8 cellular contexts compared by ENCODE assay signal in the genomic region with DNA sequence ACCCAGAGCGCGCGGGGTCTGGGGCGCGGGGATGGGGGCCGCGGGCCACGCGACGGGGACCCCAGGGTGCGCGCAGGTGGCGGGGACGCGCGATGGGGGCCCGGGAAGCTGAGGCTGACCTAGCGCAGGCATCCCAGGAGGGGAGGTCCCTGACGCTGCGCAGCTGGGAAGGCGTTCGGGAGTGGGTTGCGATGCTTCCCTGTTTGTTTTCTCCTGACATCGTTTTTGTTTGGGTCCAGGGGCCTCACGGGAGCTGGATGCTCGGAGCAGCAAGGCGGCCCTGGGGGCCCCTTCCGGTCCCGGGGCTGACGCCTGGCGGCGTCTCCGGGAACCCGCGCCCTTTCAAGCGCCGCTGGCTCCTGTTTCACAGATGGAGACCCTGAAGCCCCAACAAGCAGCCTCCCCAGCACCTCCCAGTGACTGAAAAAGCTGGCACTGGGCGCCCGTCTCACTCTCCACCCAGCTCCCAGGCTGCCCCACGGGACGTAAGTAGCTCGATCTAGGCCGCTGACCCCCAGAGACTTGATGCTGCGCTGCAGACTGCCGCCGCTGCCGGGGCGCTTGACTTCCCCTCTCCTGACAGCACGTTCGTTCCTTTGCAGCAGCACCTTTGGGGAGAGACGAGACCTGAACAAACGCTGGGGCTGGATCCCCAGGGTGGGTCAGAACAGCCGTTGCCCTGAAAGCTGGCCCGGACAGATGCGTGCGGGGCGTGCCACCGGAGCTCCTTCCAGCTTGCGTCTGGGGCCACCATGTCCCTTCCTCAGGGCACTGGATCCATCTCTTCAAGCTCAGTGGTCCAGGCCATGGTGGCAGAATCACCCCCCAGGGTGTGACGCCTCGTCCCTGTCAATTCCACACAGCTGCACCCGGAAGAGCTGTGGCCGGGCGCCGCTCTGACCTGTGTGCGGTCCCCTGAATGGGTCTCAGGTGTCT. TPM values are rescaled to one million over a fixed set of nuclear protein-coding genes. Genes with fewer than 3 reads are reported as not detected.
A peak's percentile ranks its signal among the peaks of the same experiment; 100 is the strongest.
DNase-seq lines count a peak whose midpoint lies in the region; ATAC-seq, FAIRE-seq and TF ChIP-seq lines count a peak whose summit lies in the region.

No MANE protein-coding gene starts in this region.

- no peak overlapping the region; the same call in 1 of the 2 replicates for H4K8ac ChIP-seq in H1 (ENCODE audit: extremely low read depth, insufficient read depth, low read length)

- no peak overlapping the region for H2AFZ ChIP-seq in H1 (ENCODE audit: low read length)

- no peak overlapping the region for H2BK12ac ChIP-seq in H1 (ENCODE audit: low read depth, low read length)

- no peak overlapping the region; the same call in 1 of the 2 replicates for H2BK15ac ChIP-seq in H1 (ENCODE audit: low read length)

- H3K56ac ChIP-seq in H1 (replicated peaks; ENCODE audit: insufficient read length, low read depth, low read length) = no peak overlapping the region

- H3K79me2 ChIP-seq in H1 (ENCODE audit: control insufficient read depth in 1 of 2, insufficient read depth in 2 of 2, low read length in 2 of 2) = no peaks in the 10 kb centered on the region

- no peaks in the 10 kb centered on the region for H3K9me3 ChIP-seq in H1 (ENCODE audit: insufficient read depth in 2 of 2, low read depth in 1 of 2, low read length in 1 of 2)
- H3K9me3 ChIP-seq in mononuclear cell (ENCODE audit: low read depth, low read length) = no peaks in the 10 kb centered on the region

- H3K23ac ChIP-seq in H1 (ENCODE audit: insufficient read length) = no peak overlapping the region

- H3K14ac ChIP-seq in H1 (ENCODE audit: insufficient read length) = no peak overlapping the region

- peaks cover 0 to 9% (median 0%) of the 10 kb centered on the region in 4 experiments; a peak in 3 of 8 replicates for H3K36me3 ChIP-seq in H1 (ENCODE audit: control insufficient read depth in 2 of 4, insufficient read depth in 4 of 4, low read length in 3 of 4)

- DNase-seq in NCI-H1436 (lab: John Stamatoyannopoulos, UW) (peak; percentile 35), NCI-H1436 treated with DMSO at 0.1 percent for 48 hours (lab: John Stamatoyannopoulos, UW) (no peak), NCI-H128 (lab: John Stamatoyannopoulos, UW; ENCODE audit: unreplicated experiment) (peak; percentile 18), H1 (ENCODE audit: low read depth in 1 of 2, low spot score in 2 of 2) (peak in 1 of 2 experiments; percentile 77)
- DNase-seq in activated CD4-positive, alpha-beta T cell treated with anti-CD3 and anti-CD28 coated beads, Interleukin-2, amount 50 U/mL, for 48 hours = peak; percentile 50 to 57
- peak; percentile 13 for DNase-seq in stimulated activated CD8-positive, alpha-beta memory T cell treated with anti-CD3 and anti-CD28 coated beads, Interleukin-7, amount 100 ng/mL, for 24 hours (ENCODE audit: low read depth)

- no peak overlapping the region for H2BK5ac ChIP-seq in H1 (ENCODE audit: low read depth, low read length)

- H4K5ac ChIP-seq in H1 (ENCODE audit: insufficient read length, low read depth, low read length) = no peak overlapping the region

- H3K27me3 ChIP-seq in H1 (replicated peaks in 1 of 4; ENCODE audit: control insufficient read depth in 3 of 4, extremely low read depth in 1 of 4, insufficient read depth in 3 of 4, low read length in 3 of 4) (no peaks in the 10 kb centered on the region), mononuclear cell (ENCODE audit: insufficient read depth, low read length) (no peaks in the 10 kb centered on the region)

- no peak overlapping the region for H3K27ac ChIP-seq in H1 (ENCODE audit: low read depth, low read length)

- H3K23me2 ChIP-seq in H1 (ENCODE audit: low read depth, low read length) = peaks cover 4% of the 10 kb centered on the region

- peak; percentile 10 for ATAC-seq in HG02610 (IDR thresholded peaks at IDR 0.05; ENCODE audit: unreplicated experiment)

- 27% methylated on average over 54 of the region's 66 CpGs; no CpG with 5 or more reads in 1 of the 2 experiments for WGBS in H1 (ENCODE audit: extremely low coverage in 1 of 2, insufficient coverage in 1 of 2, insufficient read length in 1 of 2, insufficient replicate concordance in 2 of 2, low coverage in 1 of 2, low lambda C conversion rate in 2 of 2, missing lambda C conversion rate in 1 of 2), 2 experiments

- no peak for FAIRE-seq in H1 (lab: Jason Lieb, UNC)

- TF ChIP-seq CTCF in H1 (IDR thresholded peaks at IDR 0.05; ENCODE audit: control extremely low read depth in 1 of 3, insufficient read depth in 1 of 3, low read depth in 1 of 3, low read length in 3 of 3) = peak in 2 of 3 experiments; percentile 23 to 36; a peak in 3 of 4 replicates

- no peak for TF ChIP-seq EP300 in H1 (IDR thresholded peaks at IDR 0.05; ENCODE audit: borderline replicate concordance in 1 of 2, low read depth in 2 of 2, low read length in 2 of 2)

- peak in 1 of 2 experiments; percentile 33; a peak in 1 of 4 replicates for TF ChIP-seq RAD21 in H1 (IDR thresholded peaks at IDR 0.05 in 1 of 2, conservative IDR thresholded peaks at IDR 0.05 in 1 of 2; ENCODE audit: low read depth in 2 of 2, low read length in 2 of 2)

- no peak overlapping the region for H3K18ac ChIP-seq in H1 (ENCODE audit: extremely low read depth, low read length)

- no peak for TF ChIP-seq POLR2A in H1 (IDR thresholded peaks at IDR 0.05; ENCODE audit: control extremely low read depth in 1 of 2, low read depth in 2 of 2, low read length in 2 of 2)

- H2BK120ac ChIP-seq in H1 (replicated peaks; ENCODE audit: low read depth, low read length) = no peak overlapping the region

- CTCF ChIA-PET in H1 (lab: Charles Lee; ENCODE audit: partially characterized antibody) = interaction anchor here (0.5 to 1.9 kb wide), 11 partner anchors 9 to 1234 kb away, joined by 3 to 10 read pairs (median 3); no protein-coding TSS in a partner anchor

- H3K4me2 ChIP-seq in H1 (ENCODE audit: insufficient read depth in 1 of 2, low read depth in 2 of 2, low read length in 2 of 2) = peak overlapping the region; percentile 56 to 69

- peak overlapping the region; percentile 70 to 85 (median 79) for H3K4me3 ChIP-seq in H1 (ENCODE audit: extremely low read depth in 1 of 4, insufficient read depth in 2 of 4, low read depth in 3 of 4, low read length in 4 of 4)
- H3K4me3 ChIP-seq in mononuclear cell (ENCODE audit: low read length) = peak overlapping the region; percentile 52

- H2AK5ac ChIP-seq in H1 (ENCODE audit: low read depth, low read length) = no peak overlapping the region

- no peaks in the 10 kb centered on the region for H3K79me1 ChIP-seq in H1 (ENCODE audit: low read depth, low read length)

- H4K91ac ChIP-seq in H1 (replicated peaks; ENCODE audit: insufficient read length, low read length) = no peak overlapping the region

- H3K9ac ChIP-seq in H1 (replicated peaks in 1 of 4; ENCODE audit: extremely low read depth in 1 of 4, low read depth in 3 of 4, low read length in 3 of 4) = no peak overlapping the region; a peak in 1 of 7 replicates

- peaks cover 0 to 10% of the 10 kb centered on the region in 2 experiments for H4K20me1 ChIP-seq in H1 (replicated peaks in 1 of 2; ENCODE audit: control insufficient read depth in 1 of 2, insufficient read depth in 2 of 2, low read length in 2 of 2)

- no peak overlapping the region for H3K4ac ChIP-seq in H1 (replicated peaks; ENCODE audit: insufficient read length, low read depth, low read length)

- no peak overlapping the region for H2BK20ac ChIP-seq in H1 (ENCODE audit: low read length)

- POLR2A ChIA-PET in H1 (lab: Charles Lee; ENCODE audit: partially characterized antibody) = interaction anchor here (0.8 to 1.8 kb wide), 5 partner anchors 10 to 137 kb away, joined by 3 to 8 read pairs (median 5); no protein-coding TSS in a partner anchor

- H3K4me1 ChIP-seq in H1 (replicated peaks in 1 of 4; ENCODE audit: control insufficient read depth in 3 of 4, insufficient read depth in 4 of 4, low read length in 3 of 4) (peaks cover 0 to 4% (median 4%) of the 10 kb centered on the region in 4 experiments; a peak in 5 of 7 replicates), mononuclear cell (ENCODE audit: insufficient read depth, low read length) (peaks cover 15% of the 10 kb centered on the region)

TF ChIP-seq in H1, 55 proteins besides CTCF, POLR2A, EP300 and RAD21 (continues in another document):
- TF ChIP-seq MAFK (IDR thresholded peaks at IDR 0.05; ENCODE audit: low read depth, low read length) (no peak), TAF7 (optimal IDR thresholded peaks at IDR 0.05; ENCODE audit: borderline replicate concordance, low read depth, low read length) (no peak), FOSL1 (IDR thresholded peaks at IDR 0.05; ENCODE audit: insufficient read depth, low read depth, low read length) (no peak)

RNA-seq across cellular contexts. Expression of a gene that starts 0.6 kb away (rescaled TPM):
- total RNA-seq in H1 (2021; fragmentation: NEBNext Ultra II Directional; extraction: Animal tissue kit (Norgen Biotek cat#: 25700)) = 17.2 and 20.2 TPM in 2 replicates
- 12.7 and 13.6 TPM in 2 replicates for polyA plus RNA-seq in H1 (2011; rRNA removed)
- 13.0 TPM for polyA plus RNA-seq in H1 (2011; cell fraction: cytosol; rRNA removed)
- 11.0 TPM for polyA plus RNA-seq in H1 (2011; cell fraction: nucleus; rRNA removed)
- 12.5 to 16.9 TPM (median 14.6 TPM) in 4 replicates for polyA plus RNA-seq in H1 (2012, experiment 1 of 2)
- 17.3 TPM for polyA plus RNA-seq in H1 (2012, experiment 2 of 2)
- polyA plus RNA-seq in H1 (2013, experiment 1 of 2) = 11.6 TPM
- 12.4 TPM for polyA plus RNA-seq in H1 (2013, experiment 2 of 2)
- 6.7 and 9.0 TPM in 2 replicates for polyA minus RNA-seq in H1 (2011; rRNA and poly(A)+ RNA removed)
- polyA minus RNA-seq in H1 (2011; cell fraction: cytosol; rRNA and poly(A)+ RNA removed) = 10.8 TPM
- polyA minus RNA-seq in H1 (2011; cell fraction: nucleus; rRNA and poly(A)+ RNA removed) = 7.3 TPM
- total RNA-seq in mononuclear cell = 3.6 TPM

RNA-seq across cellular contexts. Expression of a gene that starts 33.8 kb away (rescaled TPM):
- total RNA-seq in H1 (2021; fragmentation: NEBNext Ultra II Directional; extraction: Animal tissue kit (Norgen Biotek cat#: 25700)) = 34.6 and 37.6 TPM in 2 replicates
- polyA plus RNA-seq in H1 (2011; rRNA removed) = 13.6 and 17.6 TPM in 2 replicates
- polyA plus RNA-seq in H1 (2011; cell fraction: cytosol; rRNA removed) = 20.6 TPM
- polyA plus RNA-seq in H1 (2011; cell fraction: nucleus; rRNA removed) = 40.6 TPM
- 20.5 to 32.6 TPM (median 30.1 TPM) in 4 replicates for polyA plus RNA-seq in H1 (2012, experiment 1 of 2)
- polyA plus RNA-seq in H1 (2012, experiment 2 of 2) = 11.5 TPM
- 15.7 TPM for polyA plus RNA-seq in H1 (2013, experiment 1 of 2)
- polyA plus RNA-seq in H1 (2013, experiment 2 of 2) = 15.9 TPM
- 28.1 and 28.9 TPM in 2 replicates for polyA minus RNA-seq in H1 (2011; rRNA and poly(A)+ RNA removed)
- 19.7 TPM for polyA minus RNA-seq in H1 (2011; cell fraction: cytosol; rRNA and poly(A)+ RNA removed)
- 22.4 TPM for polyA minus RNA-seq in H1 (2011; cell fraction: nucleus; rRNA and poly(A)+ RNA removed)
- 4.5 TPM for total RNA-seq in mononuclear cell

RNA-seq across cellular contexts. Expression of a gene that starts 42.0 kb away (rescaled TPM):
- 82.7 and 87.8 TPM in 2 replicates for total RNA-seq in H1 (2021; fragmentation: NEBNext Ultra II Directional; extraction: Animal tissue kit (Norgen Biotek cat#: 25700))
- polyA plus RNA-seq in H1 (2011; rRNA removed) = 31.0 and 38.4 TPM in 2 replicates
- 15.4 TPM for polyA plus RNA-seq in H1 (2011; cell fraction: cytosol; rRNA removed)
- 36.5 TPM for polyA plus RNA-seq in H1 (2011; cell fraction: nucleus; rRNA removed)
- 46.3 to 49.6 TPM (median 47.8 TPM) in 4 replicates for polyA plus RNA-seq in H1 (2012, experiment 1 of 2)
- polyA plus RNA-seq in H1 (2012, experiment 2 of 2) = 24.5 TPM
- 34.4 TPM for polyA plus RNA-seq in H1 (2013, experiment 1 of 2)
- polyA plus RNA-seq in H1 (2013, experiment 2 of 2) = 34.5 TPM
- polyA minus RNA-seq in H1 (2011; rRNA and poly(A)+ RNA removed) = 15.6 and 21.7 TPM in 2 replicates
- 51.7 TPM for polyA minus RNA-seq in H1 (2011; cell fraction: cytosol; rRNA and poly(A)+ RNA removed)
- polyA minus RNA-seq in H1 (2011; cell fraction: nucleus; rRNA and poly(A)+ RNA removed) = 35.8 TPM
- 6.8 TPM for total RNA-seq in mononuclear cell

Comparison
In these comparisons a context has a peak if more than half of its experiments do, and no peak if none do; other contexts are left out.
1. RNA of a gene that starts 42.0 kb away (total RNA-seq): 82.7 to 87.8 TPM in H1; 6.8 TPM in mononuclear cell (single experiment); every median in the first group is over 10 times any median in the second.